ENCODE assay signal across 9 cellular contexts in the genomic region with DNA sequence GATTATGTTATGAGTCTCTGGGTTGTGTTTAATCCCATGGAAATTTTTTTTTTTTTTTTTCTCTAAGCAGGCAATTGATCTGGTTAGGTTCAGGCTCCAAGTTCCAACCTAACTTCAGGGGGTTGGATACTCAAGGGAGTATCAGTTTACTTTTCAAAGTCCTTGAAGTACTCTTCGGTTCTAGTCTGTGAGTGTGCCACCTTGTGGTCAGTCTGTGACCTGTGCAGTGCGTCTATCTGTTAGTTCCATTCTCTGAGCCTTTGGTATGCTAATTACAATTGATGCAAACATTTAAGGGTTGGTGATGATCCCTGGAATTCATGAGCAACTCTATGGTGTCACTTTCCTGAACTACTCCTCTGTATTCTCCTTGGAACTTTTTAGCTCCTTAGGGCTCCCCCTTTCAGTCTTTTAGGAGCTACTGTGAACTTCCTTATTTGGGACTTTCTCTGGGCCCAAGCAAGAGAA.
DNase-seq lines count a peak whose midpoint lies in the region; ATAC-seq, FAIRE-seq and TF ChIP-seq lines count a peak whose summit lies in the region.
"Had no signal": no experiment of that assay in that cellular context is flagged by ENCODE, and none has a peak within 500 bp of the region (broad histone marks: within the 10 kb centered on the region; RNA-seq: fewer than 3 reads in every experiment).

No MANE protein-coding gene starts in this region.

- no peak overlapping the region for H3K4me3 ChIP-seq in AG10803 (ENCODE audit: low read length)
- H3K4me3 ChIP-seq in body of pancreas = no peak overlapping the region
- H3K4me3 ChIP-seq in mesendoderm (ENCODE audit: low read length) = no peak overlapping the region

- peaks cover 7% of the 10 kb centered on the region for H3K79me1 ChIP-seq in mesendoderm (ENCODE audit: low read length)

- no peaks in the 10 kb centered on the region for H3K79me2 ChIP-seq in mesendoderm (ENCODE audit: control insufficient read depth, insufficient read depth, low read length)

- H2BK5ac ChIP-seq in mesendoderm (ENCODE audit: low read length) = no peak overlapping the region

- no peak for TF ChIP-seq POLR2A in body of pancreas (IDR thresholded peaks at IDR 0.05)

- H2BK15ac ChIP-seq in mesendoderm (replicated peaks; ENCODE audit: low read depth) = no peak overlapping the region

- H3K4me2 ChIP-seq in mesendoderm (ENCODE audit: low read length) = no peak overlapping the region

- H4K5ac ChIP-seq in mesendoderm (ENCODE audit: low read length) = no peak overlapping the region

- H3K4ac ChIP-seq in mesendoderm (ENCODE audit: low read depth, low read length) = no peak overlapping the region

- no peak overlapping the region for H2BK120ac ChIP-seq in mesendoderm (ENCODE audit: low read depth, low read length)

- DNase-seq in AG10803 (ENCODE audit: low read depth) = peak; percentile 76
- DNase-seq in GM18507 (ENCODE audit: extremely low spot score, insufficient read length, low read depth) = no peak
- DNase-seq in M059J (ENCODE audit: low read depth) = peak; percentile 55
- peak; percentile 28 to 59 (median 37) for DNase-seq in body of pancreas
- DNase-seq in mesendoderm = peak; percentile 89
- DNase-seq in stimulated activated CD4-positive, alpha-beta T cell treated with anti-CD3 and anti-CD28 coated beads, Interleukin-4, amount 100 ng/mL, for 4 hours = no peak

- no peak overlapping the region for H3K9ac ChIP-seq in mesendoderm (ENCODE audit: low read length)

- no peak overlapping the region for H4K8ac ChIP-seq in mesendoderm (ENCODE audit: low read depth, low read length)

- H3K27ac ChIP-seq in body of pancreas = no peak overlapping the region
- H3K27ac ChIP-seq in mesendoderm (ENCODE audit: low read depth, low read length) = no peak overlapping the region

- H3K4me1 ChIP-seq in body of pancreas (no peaks in the 10 kb centered on the region), mesendoderm (ENCODE audit: control insufficient read depth, low read depth, low read length) (no peaks in the 10 kb centered on the region)

- H3K9me3 ChIP-seq in body of pancreas = peaks cover 0 to 6% (median 0%) of the 10 kb centered on the region in 3 donors

- 16 to 40% methylated on average over 2 of the region's 2 CpGs for WGBS in body of pancreas, 2 donors
- no CpG with 5 or more reads among the region's 2 CpGs for WGBS in mesendoderm (ENCODE audit: extremely low coverage, insufficient coverage, low lambda C conversion rate)

- no peak overlapping the region for H2AK5ac ChIP-seq in mesendoderm (ENCODE audit: low read length)

- intact Hi-C loops in body of pancreas (cut with DNase I) = no loop called here

- H3K56ac ChIP-seq in mesendoderm (ENCODE audit: low read length) = no peak overlapping the region

- ATAC-seq in body of pancreas (no peak), HG03196 (IDR thresholded peaks at IDR 0.05; ENCODE audit: unreplicated experiment) (no peak), GM19397 (IDR thresholded peaks at IDR 0.05; ENCODE audit: unreplicated experiment) (no peak)

- H3K27me3 ChIP-seq in body of pancreas (no peaks in the 10 kb centered on the region), mesendoderm (ENCODE audit: insufficient read depth, low read length, poor library complexity) (no peaks in the 10 kb centered on the region)

- TF ChIP-seq CTCF in AG10803 (conservative IDR thresholded peaks at IDR 0.05; ENCODE audit: low read length) (peak; percentile 66), body of pancreas (IDR thresholded peaks at IDR 0.05) (peak in 6 of 7 experiments; percentile 37 to 54 (median 48))

- no peaks in the 10 kb centered on the region for H3K36me3 ChIP-seq in body of pancreas (replicated peaks in 1 of 2; ENCODE audit: insufficient read depth in 1 of 2, low read depth in 2 of 2)
- no peaks in the 10 kb centered on the region for H3K36me3 ChIP-seq in mesendoderm (ENCODE audit: control insufficient read depth, insufficient read depth, low read length)

- no peak overlapping the region for H3K23ac ChIP-seq in mesendoderm (ENCODE audit: low read length)

- peak; percentile 60 for FAIRE-seq in GM18507 (lab: Jason Lieb, UNC)
- FAIRE-seq: endometrium had no signal

- H3K18ac ChIP-seq in mesendoderm (ENCODE audit: low read length) = no peak overlapping the region

Comparison
In these comparisons a context has a peak if more than half of its experiments do, and no peak if none do; other contexts are left out.
1. DNase-seq: peak in AG10803 (single experiment), M059J (single experiment), body of pancreas (4 of 4) and mesendoderm (single experiment); none in GM18507 (single experiment) and stimulated activated CD4-positive, alpha-beta T cell treated with anti-CD3 and anti-CD28 coated beads, Interleukin-4, amount 100 ng/mL, for 4 hours (0 of 2).